ENCODE assay signal across 18 cellular contexts in the genomic region with DNA sequence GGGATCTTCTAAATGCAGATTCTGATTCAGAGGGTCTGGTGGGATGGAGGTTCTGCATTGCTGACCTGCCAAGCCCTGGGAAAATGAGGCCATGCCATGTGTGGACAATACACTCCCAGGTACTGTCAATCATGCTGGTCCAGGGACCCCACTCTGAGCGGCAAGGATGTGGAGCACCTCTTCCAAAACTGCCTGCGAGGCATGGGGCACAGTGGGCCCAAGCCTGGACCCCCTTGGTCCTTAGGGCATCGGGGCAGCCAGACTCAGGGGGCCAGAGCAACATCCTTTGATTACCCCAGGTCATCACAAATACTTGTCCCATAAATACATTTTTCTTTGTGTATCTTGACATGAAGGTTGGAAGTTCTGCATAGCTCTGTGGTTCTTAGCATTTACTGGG.
A peak's percentile ranks its signal among the peaks of the same experiment; 100 is the strongest.
DNase-seq lines count a peak whose midpoint lies in the region; ATAC-seq and TF ChIP-seq lines count a peak whose summit lies in the region.
"Had no signal": no experiment of that assay in that cellular context is flagged by ENCODE, and none has a peak within 500 bp of the region (broad histone marks: within the 10 kb centered on the region; RNA-seq: fewer than 3 reads in every experiment).

No MANE protein-coding gene starts in this region.

- TF ChIP-seq CTCF in coronary artery (IDR thresholded peaks at IDR 0.05) (no peak), transverse colon (IDR thresholded peaks at IDR 0.05) (no peak)

- no peak overlapping the region for H2BK120ac ChIP-seq in mesenchymal stem cell (ENCODE audit: low read depth, low read length)

- no peak overlapping the region for H4K8ac ChIP-seq in mesenchymal stem cell (ENCODE audit: low read length)

- intact Hi-C loops in Right ventricle myocardium inferior (cut with DNase I) (no loop called here), right cardiac atrium (cut with DNase I) (no loop called here), transverse colon (cut with DNase I; ENCODE audit: low total_unique reads) (no loop called here)

- H3K23ac ChIP-seq in mesenchymal stem cell (ENCODE audit: low read length in 2 of 2): no peak overlapping the region

- H4K91ac ChIP-seq in mesenchymal stem cell (ENCODE audit: low read length): no peak overlapping the region

- no peak overlapping the region for H2BK12ac ChIP-seq in mesenchymal stem cell (ENCODE audit: low read length in 2 of 2)

- no peak overlapping the region for H3K27ac ChIP-seq in right cardiac atrium (ENCODE audit: low read length)
- no peak overlapping the region for H3K27ac ChIP-seq in coronary artery
- H3K27ac ChIP-seq in mesenchymal stem cell (ENCODE audit: low read length, poor library complexity, severe bottlenecking): no peak overlapping the region
- H3K27ac ChIP-seq in transverse colon: no peak overlapping the region
- H3K27ac ChIP-seq: 22Rv1; A549; BLaER1 treated with 17β-estradiol and CSF1 and Interleukin-3, amounts not matched to agents 10 nM and 100 nM; C4-2B had no signal

- in situ Hi-C loops in transverse colon (cut with MboI; ENCODE audit: low pct_ligation_motif_present in 1 of 4, low pct_unique_long_range_greater_than_20kb in 1 of 4, low sequenced_read_pairs in 3 of 4): no loop called here

- no peak overlapping the region for H3K9ac ChIP-seq in mesenchymal stem cell (ENCODE audit: low read length)
- H3K9ac ChIP-seq: BLaER1 treated with 17β-estradiol and CSF1 and Interleukin-3, amounts not matched to agents 10 nM and 100 nM had no signal

- DNase-seq in Right ventricle myocardium inferior (ENCODE audit: missing footprints) (peak; percentile 18), right cardiac atrium (no peak), coronary artery (ENCODE audit: low spot score) (peak; percentile 50), mesenchymal stem cell (no peak), ureter (ENCODE audit: low spot score) (peak; percentile 6), transverse colon (no peak)
- no peak for DNase-seq in activated naive CD4-positive, alpha-beta T cell (lab: John Stamatoyannopoulos, UW)
- DNase-seq: AML-193; Caco-2; Calu3; CD4-positive, alpha-beta T cell; CD8-positive, alpha-beta T cell; DMS79 treated with DMSO at 0.1 percent for 48 hours; GF-D8 had no signal

- H2AFZ ChIP-seq in mesenchymal stem cell (ENCODE audit: low read depth, low read length): no peak overlapping the region

- H3K4me1 ChIP-seq in right cardiac atrium (ENCODE audit: control insufficient read depth, insufficient read depth, low read length) (peaks cover 8% of the 10 kb centered on the region), mesenchymal stem cell (ENCODE audit: control insufficient read depth, insufficient read depth, low read depth, low read length) (peaks cover 19% of the 10 kb centered on the region), transverse colon (no peaks in the 10 kb centered on the region)

- no peak overlapping the region for H2BK5ac ChIP-seq in mesenchymal stem cell (ENCODE audit: low read depth, low read length, poor library complexity, severe bottlenecking)

- no peak overlapping the region for H3K14ac ChIP-seq in mesenchymal stem cell (ENCODE audit: low read length in 2 of 2)

- TF ChIP-seq EP300 in transverse colon (IDR thresholded peaks at IDR 0.05; ENCODE audit: low read depth): no peak

- H3K4me2 ChIP-seq in mesenchymal stem cell (ENCODE audit: low read length, poor library complexity, severe bottlenecking): no peak overlapping the region
- H3K4me2 ChIP-seq: A549; BLaER1 treated with 17β-estradiol and CSF1 and Interleukin-3, amounts not matched to agents 10 nM and 100 nM had no signal

- H3K36me3 ChIP-seq in mesenchymal stem cell (ENCODE audit: control insufficient read depth in 1 of 2, insufficient read depth in 2 of 2, low read depth in 1 of 2, low read length in 2 of 2) (no peaks in the 10 kb centered on the region), transverse colon (no peaks in the 10 kb centered on the region)

- no peak overlapping the region for H2BK15ac ChIP-seq in mesenchymal stem cell (ENCODE audit: low read depth, poor library complexity, severe bottlenecking)

- H3K27me3 ChIP-seq in right cardiac atrium (ENCODE audit: control insufficient read depth, insufficient read depth) (no peaks in the 10 kb centered on the region), mesenchymal stem cell (ENCODE audit: control insufficient read depth in 1 of 2, insufficient read depth in 1 of 2, low read length in 2 of 2) (no peaks in the 10 kb centered on the region), transverse colon (no peaks in the 10 kb centered on the region)
- H3K27me3 ChIP-seq: BLaER1 treated with 17β-estradiol and CSF1 and Interleukin-3, amounts not matched to agents 10 nM and 100 nM had no signal

- H3K9me3 ChIP-seq in right cardiac atrium (ENCODE audit: control insufficient read depth, low read length) (no peaks in the 10 kb centered on the region), mesenchymal stem cell (ENCODE audit: control insufficient read depth, low read length) (no peaks in the 10 kb centered on the region), transverse colon (no peaks in the 10 kb centered on the region)
- H3K9me3 ChIP-seq: A549 had no signal

- H3K18ac ChIP-seq in mesenchymal stem cell (ENCODE audit: low read depth in 1 of 2, low read length in 2 of 2): no peak overlapping the region

- ATAC-seq in Right ventricle myocardium inferior: no peak
- ATAC-seq in right cardiac atrium: no peak
- ATAC-seq: A549; CD8-positive, alpha-beta T cell had no signal

- peak overlapping the region; percentile 2 for H2AK5ac ChIP-seq in mesenchymal stem cell (ENCODE audit: low read length, severe bottlenecking)

- no peak for TF ChIP-seq POLR2A in transverse colon (IDR thresholded peaks at IDR 0.05)

- no peaks in the 10 kb centered on the region for H3K79me1 ChIP-seq in mesenchymal stem cell (replicated peaks; ENCODE audit: low read length, poor library complexity, severe bottlenecking)

- H3K4me3 ChIP-seq in right cardiac atrium (ENCODE audit: low read length) (no peak overlapping the region), coronary artery (no peak overlapping the region), mesenchymal stem cell (ENCODE audit: insufficient read depth in 1 of 2, low read depth in 1 of 2, low read length in 2 of 2) (no peak overlapping the region), transverse colon (no peak overlapping the region)
- H3K4me3 ChIP-seq: A549; BLaER1 treated with 17β-estradiol and CSF1 and Interleukin-3, amounts not matched to agents 10 nM and 100 nM had no signal

- 92% methylated on average over 3 of the region's 3 CpGs for WGBS in right cardiac atrium
- 92% methylated on average over 3 of the region's 3 CpGs for WGBS in mesenchymal stem cell
- 76% methylated on average over 3 of the region's 3 CpGs; no CpG with 5 or more reads in 1 of the 2 donors for WGBS in transverse colon (ENCODE audit: low coverage in 1 of 2), 2 donors

- no peak overlapping the region for H3K4ac ChIP-seq in mesenchymal stem cell (ENCODE audit: low read depth in 1 of 2, low read length in 2 of 2)

Comparison
In these comparisons a context has a peak if more than half of its experiments do, and no peak if none do; other contexts are left out.
1. DNase-seq: peak in Right ventricle myocardium inferior (single experiment), coronary artery (single experiment) and ureter (single experiment); none in right cardiac atrium (0 of 3), mesenchymal stem cell (single experiment), transverse colon (single experiment) and activated naive CD4-positive, alpha-beta T cell (0 of 4).